In genomic region chr17:56834380-56835258, GRCh38 we compare ENCODE assay signal across 7 cellular contexts. TPM values are rescaled to one million over a fixed set of nuclear protein-coding genes. Genes with fewer than 3 reads are reported as not detected.
DNase-seq lines count a peak whose midpoint lies in the region; ATAC-seq lines count a peak whose summit lies in the region.

No MANE protein-coding gene starts in this region.

- peaks cover 23% of the 10 kb centered on the region for H3K4me1 ChIP-seq in effector memory CD4-positive, alpha-beta T cell (ENCODE audit: control insufficient read depth, insufficient read depth, low read length, poor library complexity, severe bottlenecking)

- POLR2A ChIA-PET in activated CD8-positive, alpha-beta T cell treated with anti-CD3 and anti-CD28 coated beads, Interleukin-2, amount 10 ng/mL, durations not matched to agents 7 days and 5 days (lab: Charles Lee) = interaction anchor here (0.6 to 4.3 kb wide), 10 partner anchors 10 to 1525 kb away, joined by 3 to 36 read pairs (median 3); partner anchors contain the start of genes AKAP1 and TRIM25

- ATAC-seq in GM18508 (IDR thresholded peaks at IDR 0.05; ENCODE audit: insufficient read depth, unreplicated experiment) = peak; percentile 30
- peak; percentile 34 for ATAC-seq in HG02885 (IDR thresholded peaks at IDR 0.05; ENCODE audit: poor library complexity, unreplicated experiment)
- ATAC-seq in activated CD8-positive, alpha-beta T cell treated with anti-CD3 and anti-CD28 coated beads, Interleukin-2, amount 10 ng/mL, durations not matched to agents 7 days and 5 days = peak; percentile 48

- H3K27me3 ChIP-seq in effector memory CD4-positive, alpha-beta T cell (replicated peaks; ENCODE audit: control insufficient read depth, insufficient read depth, low read length, poor library complexity, severe bottlenecking) = no peaks in the 10 kb centered on the region

- no peaks in the 10 kb centered on the region for H3K27me3 Mint-ChIP-seq in activated CD8-positive, alpha-beta T cell treated with anti-CD3 and anti-CD28 coated beads, Interleukin-2, amount 10 ng/mL, durations not matched to agents 7 days and 5 days (ENCODE audit: low read depth)

- no peaks in the 10 kb centered on the region for H3K9me3 Mint-ChIP-seq in activated CD8-positive, alpha-beta T cell treated with anti-CD3 and anti-CD28 coated beads, Interleukin-2, amount 10 ng/mL, durations not matched to agents 7 days and 5 days (ENCODE audit: insufficient read depth)

- peak overlapping the region; percentile 91 for H3K4me3 ChIP-seq in effector memory CD4-positive, alpha-beta T cell (ENCODE audit: insufficient read depth, low read depth, low read length, poor library complexity, severe bottlenecking)

- no peaks in the 10 kb centered on the region for H3K36me3 ChIP-seq in effector memory CD4-positive, alpha-beta T cell (ENCODE audit: control insufficient read depth, insufficient read depth, low read length)

- H3K36me3 Mint-ChIP-seq in activated CD8-positive, alpha-beta T cell treated with anti-CD3 and anti-CD28 coated beads, Interleukin-2, amount 10 ng/mL, durations not matched to agents 7 days and 5 days (ENCODE audit: low read depth) = peaks cover 59% of the 10 kb centered on the region

- peak; percentile 79 for DNase-seq in NCI-H2227 (lab: John Stamatoyannopoulos, UW; ENCODE audit: unreplicated experiment)
- peak; percentile 85 for DNase-seq in activated CD8-positive, alpha-beta T cell treated with anti-CD3 and anti-CD28 coated beads, Interleukin-2, amount 10 ng/mL, durations not matched to agents 7 days and 5 days
- peak; percentile 42 to 63 (median 56) for DNase-seq in effector memory CD4-positive, alpha-beta T cell
- peak; percentile 47 for DNase-seq in mucosa of gallbladder (ENCODE audit: low spot score)
- peak; percentile 51 for DNase-seq in stimulated activated CD8-positive, alpha-beta memory T cell treated with anti-CD3 and anti-CD28 coated beads, Interleukin-4, amount 100 ng/mL, for 24 hours (ENCODE audit: low read depth)

- no peaks in the 10 kb centered on the region for H3K9me3 ChIP-seq in effector memory CD4-positive, alpha-beta T cell (ENCODE audit: control insufficient read depth, low read length)

- H3K27ac ChIP-seq in effector memory CD4-positive, alpha-beta T cell (ENCODE audit: insufficient read depth, low read length, poor library complexity, severe bottlenecking) = peak overlapping the region; percentile 83

- peak overlapping the region; percentile 94 for H3K4me3 Mint-ChIP-seq in activated CD8-positive, alpha-beta T cell treated with anti-CD3 and anti-CD28 coated beads, Interleukin-2, amount 10 ng/mL, durations not matched to agents 7 days and 5 days

- peak overlapping the region; percentile 95 for H3K27ac Mint-ChIP-seq in activated CD8-positive, alpha-beta T cell treated with anti-CD3 and anti-CD28 coated beads, Interleukin-2, amount 10 ng/mL, durations not matched to agents 7 days and 5 days

- H3K4me1 Mint-ChIP-seq in activated CD8-positive, alpha-beta T cell treated with anti-CD3 and anti-CD28 coated beads, Interleukin-2, amount 10 ng/mL, durations not matched to agents 7 days and 5 days (ENCODE audit: low read depth) = peaks cover 60% of the 10 kb centered on the region

- CTCF ChIA-PET in activated CD8-positive, alpha-beta T cell treated with anti-CD3 and anti-CD28 coated beads, Interleukin-2, amount 10 ng/mL, durations not matched to agents 7 days and 5 days (lab: Charles Lee) = interaction anchor here (1.0 to 8.1 kb wide), 5 partner anchors 15 to 125 kb away, joined by 3 to 56 read pairs (median 3); no protein-coding TSS in a partner anchor

RNA-seq across cellular contexts. Expression of gene DGKE, which starts 0.7 kb away (rescaled TPM):
- total RNA-seq in activated CD8-positive, alpha-beta T cell treated with anti-CD3 and anti-CD28 coated beads, Interleukin-2, amount 10 ng/mL, durations not matched to agents 7 days and 5 days = 10 to 100 TPM; 30.8 to 31.1 TPM
- total RNA-seq in mucosa of gallbladder = 23.0 TPM

RNA-seq across cellular contexts. Expression of gene C17orf67, which starts 0.9 kb away (rescaled TPM):
- total RNA-seq in activated CD8-positive, alpha-beta T cell treated with anti-CD3 and anti-CD28 coated beads, Interleukin-2, amount 10 ng/mL, durations not matched to agents 7 days and 5 days = 1 to 10 TPM; 3.1 to 3.2 TPM
- 5.1 TPM for total RNA-seq in mucosa of gallbladder

Comparison
In these comparisons a context has a peak if more than half of its experiments do, and no peak if none do; other contexts are left out.
1. Peak in every context shown above with its lines: DNase-seq, ATAC-seq, H3K4me3 ChIP-seq and H3K27ac ChIP-seq.